1 cellular context compared by ENCODE assay signal in the genomic region with DNA sequence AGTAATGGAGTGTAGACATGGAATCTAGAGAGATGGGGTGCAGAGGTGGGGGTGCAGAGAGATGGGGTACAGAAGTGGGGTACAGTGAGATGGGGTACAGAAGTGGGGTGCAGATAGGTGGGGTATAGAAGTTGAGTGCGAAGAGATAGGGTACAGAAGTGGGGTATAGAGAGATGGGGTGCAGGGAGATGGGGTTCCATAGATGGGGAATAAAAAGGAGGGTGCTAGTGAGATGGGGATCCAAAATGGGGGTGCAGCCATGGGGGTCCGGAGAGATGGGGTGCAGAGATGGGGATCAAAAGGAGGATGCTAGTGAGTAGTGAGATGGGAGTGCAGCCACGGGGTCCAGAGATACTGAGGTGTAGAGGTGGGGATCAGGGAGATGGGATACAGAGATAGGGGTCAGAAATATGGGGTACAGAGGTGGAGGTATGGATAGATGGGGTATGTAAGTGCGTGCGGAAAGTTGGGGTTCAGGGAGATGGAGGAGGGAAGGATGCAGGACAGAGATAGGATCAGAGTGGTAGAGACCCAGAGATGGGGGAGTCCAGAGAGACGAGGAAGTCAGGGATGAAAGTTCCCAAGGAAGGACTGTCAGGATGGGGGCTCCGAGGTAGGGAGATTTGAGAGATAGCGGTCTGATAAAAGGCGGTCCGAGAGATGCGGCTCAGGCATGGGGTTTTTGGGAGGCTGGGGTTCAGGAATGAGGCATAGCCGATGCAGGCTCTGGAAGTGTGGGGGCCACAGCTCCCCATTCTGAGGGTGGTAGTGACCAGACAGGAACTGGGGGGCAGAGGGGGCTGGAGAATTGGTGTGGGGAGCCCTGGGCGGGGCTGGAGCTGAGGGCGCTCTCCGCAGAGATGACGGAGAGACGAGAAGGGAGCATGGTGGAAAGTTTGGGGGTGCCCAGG.
TF ChIP-seq lines count a peak whose summit lies in the region.

No MANE protein-coding gene starts in this region.

TF ChIP-seq in WTC11, 78 proteins besides CTCF, POLR2A, EP300 and RAD21 (continued from another document):
- TF ChIP-seq, protein P1, sequence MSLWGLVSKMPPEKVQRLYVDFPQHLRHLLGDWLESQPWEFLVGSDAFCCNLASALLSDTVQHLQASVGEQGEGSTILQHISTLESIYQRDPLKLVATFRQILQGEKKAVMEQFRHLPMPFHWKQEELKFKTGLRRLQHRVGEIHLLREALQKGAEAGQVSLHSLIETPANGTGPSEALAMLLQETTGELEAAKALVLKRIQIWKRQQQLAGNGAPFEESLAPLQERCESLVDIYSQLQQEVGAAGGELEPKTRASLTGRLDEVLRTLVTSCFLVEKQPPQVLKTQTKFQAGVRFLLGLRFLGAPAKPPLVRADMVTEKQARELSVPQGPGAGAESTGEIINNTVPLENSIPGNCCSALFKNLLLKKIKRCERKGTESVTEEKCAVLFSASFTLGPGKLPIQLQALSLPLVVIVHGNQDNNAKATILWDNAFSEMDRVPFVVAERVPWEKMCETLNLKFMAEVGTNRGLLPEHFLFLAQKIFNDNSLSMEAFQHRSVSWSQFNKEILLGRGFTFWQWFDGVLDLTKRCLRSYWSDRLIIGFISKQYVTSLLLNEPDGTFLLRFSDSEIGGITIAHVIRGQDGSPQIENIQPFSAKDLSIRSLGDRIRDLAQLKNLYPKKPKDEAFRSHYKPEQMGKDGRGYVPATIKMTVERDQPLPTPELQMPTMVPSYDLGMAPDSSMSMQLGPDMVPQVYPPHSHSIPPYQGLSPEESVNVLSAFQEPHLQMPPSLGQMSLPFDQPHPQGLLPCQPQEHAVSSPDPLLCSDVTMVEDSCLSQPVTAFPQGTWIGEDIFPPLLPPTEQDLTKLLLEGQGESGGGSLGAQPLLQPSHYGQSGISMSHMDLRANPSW (CRISPR knock-in tag; conservative IDR thresholded peaks at IDR 0.05; ENCODE audit: low read depth) = no peak
